In genomic region chr11:31417357-31417756, GRCh38 we compare ENCODE assay signal across 24 cellular contexts. TPM values are rescaled to one million over a fixed set of nuclear protein-coding genes. Genes with fewer than 3 reads are reported as not detected.
"Had no signal": no experiment of that assay in that cellular context is flagged by ENCODE, and none has a peak within 500 bp of the region (broad histone marks: within the 10 kb centered on the region; RNA-seq: fewer than 3 reads in every experiment).

No MANE protein-coding gene starts in this region.

- H3K9me3 Mint-ChIP-seq: memory B cell; mesothelial cell of epicardium; natural killer cell; stimulated activated naive B cell treated with anti-CD40 and anti-IgM and Interleukin-4, amounts not matched to agents 10 μg/mL and 1 μg/mL and 100 μg/mL, for 72 hours; stimulated activated naive CD8-positive, alpha-beta T cell treated with anti-CD3 and anti-CD28 coated beads, Interleukin-15, amount 100 ng/mL, for 72 hours had no signal

- DNase-seq: effector memory CD4-positive, alpha-beta T cell; gastrocnemius medialis; heart right ventricle; hypothalamus; kidney; left cardiac atrium; left ventricle myocardium inferior; lower lobe of right lung; natural killer cell; nucleus accumbens; ovary; sigmoid colon; stimulated activated CD4-positive, alpha-beta T cell treated with anti-CD3 and anti-CD28 coated beads, Interleukin-2, amount 100 ng/mL, for 24 hours; stimulated activated CD4-positive, alpha-beta T cell treated with anti-CD3 and anti-CD28 coated beads, Interleukin-4, amount 100 ng/mL, for 4 hours; stimulated activated naive B cell treated with anti-CD40 and anti-IgM and Interleukin-4, amounts not matched to agents 10 μg/mL and 1 μg/mL and 100 μg/mL, for 72 hours; stimulated activated naive CD8-positive, alpha-beta T cell treated with anti-CD3 and anti-CD28 coated beads, Interleukin-15, amount 100 ng/mL, for 72 hours; testis had no signal

- H3K9me3 ChIP-seq: gastrocnemius medialis, heart right ventricle, left ventricle myocardium inferior, lower lobe of right lung, ovary, right atrium auricular region, sigmoid colon, testis, tibial nerve had no signal

- H3K27ac ChIP-seq: gastrocnemius medialis, heart right ventricle, left ventricle myocardium inferior, lower lobe of right lung, ovary, right atrium auricular region, sigmoid colon, skin epidermis, testis, tibial nerve had no signal

- H3K27ac Mint-ChIP-seq: memory B cell; mesothelial cell of epicardium; natural killer cell; stimulated activated naive B cell treated with anti-CD40 and anti-IgM and Interleukin-4, amounts not matched to agents 10 μg/mL and 1 μg/mL and 100 μg/mL, for 72 hours; stimulated activated naive CD8-positive, alpha-beta T cell treated with anti-CD3 and anti-CD28 coated beads, Interleukin-15, amount 100 ng/mL, for 72 hours had no signal

- H3K4me1 ChIP-seq: heart right ventricle, left ventricle myocardium inferior, lower lobe of right lung, right atrium auricular region, sigmoid colon, testis, tibial nerve had no signal

- H3K27me3 Mint-ChIP-seq: memory B cell; stimulated activated naive B cell treated with anti-CD40 and anti-IgM and Interleukin-4, amounts not matched to agents 10 μg/mL and 1 μg/mL and 100 μg/mL, for 72 hours; stimulated activated naive CD8-positive, alpha-beta T cell treated with anti-CD3 and anti-CD28 coated beads, Interleukin-15, amount 100 ng/mL, for 72 hours had no signal

- H3K4me3 Mint-ChIP-seq: memory B cell; mesothelial cell of epicardium; natural killer cell; neural crest cell; stimulated activated naive B cell treated with anti-CD40 and anti-IgM and Interleukin-4, amounts not matched to agents 10 μg/mL and 1 μg/mL and 100 μg/mL, for 72 hours; stimulated activated naive CD8-positive, alpha-beta T cell treated with anti-CD3 and anti-CD28 coated beads, Interleukin-15, amount 100 ng/mL, for 72 hours had no signal

- ATAC-seq: esophagus mucosa; gastrocnemius medialis; heart right ventricle; left cardiac atrium; lower lobe of right lung; natural killer cell; stimulated activated naive B cell treated with anti-CD40 and anti-IgM and Interleukin-4, amounts not matched to agents 10 μg/mL and 1 μg/mL and 100 μg/mL, for 72 hours; stimulated activated naive CD8-positive, alpha-beta T cell treated with anti-CD3 and anti-CD28 coated beads, Interleukin-15, amount 100 ng/mL, for 72 hours had no signal

- H3K36me3 ChIP-seq: gastrocnemius medialis, lower lobe of right lung, ovary, right atrium auricular region, sigmoid colon had no signal

- H3K4me1 Mint-ChIP-seq: memory B cell; natural killer cell; stimulated activated naive B cell treated with anti-CD40 and anti-IgM and Interleukin-4, amounts not matched to agents 10 μg/mL and 1 μg/mL and 100 μg/mL, for 72 hours; stimulated activated naive CD8-positive, alpha-beta T cell treated with anti-CD3 and anti-CD28 coated beads, Interleukin-15, amount 100 ng/mL, for 72 hours had no signal

- H3K27me3 ChIP-seq: gastrocnemius medialis, heart right ventricle, ovary, right atrium auricular region, sigmoid colon, testis, tibial nerve had no signal

- H3K36me3 Mint-ChIP-seq: natural killer cell had no signal

- H3K4me3 ChIP-seq: gastrocnemius medialis, heart right ventricle, left ventricle myocardium inferior, lower lobe of right lung, ovary, right atrium auricular region, sigmoid colon, skin epidermis, testis, tibial nerve had no signal

RNA-seq across cellular contexts. Expression of gene DCDC1, which starts 47.8 kb away (rescaled TPM):
- total RNA-seq: esophagus mucosa, gastrocnemius medialis, left ventricle myocardium inferior, natural killer cell had no signal
